12 cellular contexts compared by ENCODE assay signal in the genomic region with DNA sequence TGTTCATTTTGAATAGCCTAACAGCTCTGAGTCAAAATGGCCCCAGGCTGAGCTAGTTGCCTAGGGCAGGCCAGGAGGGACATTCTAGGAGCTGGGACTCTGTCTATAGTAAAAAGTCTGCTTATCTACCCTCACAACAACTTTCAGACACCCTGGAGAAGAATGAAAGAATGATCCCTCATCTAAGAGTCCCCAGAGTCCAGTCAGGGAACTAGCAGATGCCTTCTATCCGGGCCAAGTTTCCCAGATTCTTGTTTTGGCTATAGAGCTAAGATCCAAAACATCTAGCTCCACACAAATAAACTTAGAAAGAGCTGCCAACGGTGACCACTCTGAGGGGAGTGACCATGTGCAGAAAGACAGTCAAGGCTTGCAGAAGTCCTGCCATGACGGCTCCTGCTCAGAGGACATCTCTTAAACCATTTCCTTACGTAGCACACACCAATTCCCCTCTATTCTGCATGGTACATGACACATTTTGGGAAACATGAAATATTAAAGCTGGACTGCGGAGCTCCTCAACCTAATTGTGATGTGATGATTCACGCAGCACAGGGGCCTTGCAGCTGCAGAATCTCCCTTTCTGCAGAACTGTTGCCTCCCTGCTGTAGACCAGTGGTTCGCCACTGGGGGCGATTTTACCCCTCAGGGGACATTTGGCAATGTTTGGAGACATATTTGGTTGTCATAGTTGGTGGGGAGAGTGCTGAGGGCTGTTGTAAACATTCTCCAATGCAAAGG. TPM values are rescaled to one million over a fixed set of nuclear protein-coding genes. Genes with fewer than 3 reads are reported as not detected.
A peak's percentile ranks its signal among the peaks of the same experiment; 100 is the strongest.
DNase-seq lines count a peak whose midpoint lies in the region; ATAC-seq, FAIRE-seq and TF ChIP-seq lines count a peak whose summit lies in the region.
"Had no signal": no experiment of that assay in that cellular context is flagged by ENCODE, and none has a peak within 500 bp of the region (broad histone marks: within the 10 kb centered on the region; RNA-seq: fewer than 3 reads in every experiment).

No MANE protein-coding gene starts in this region.

- H3K27ac ChIP-seq in ACC112 (ENCODE audit: low read depth, low read length): peak overlapping the region; percentile 65
- H3K27ac ChIP-seq in H1 (ENCODE audit: low read depth, low read length): no peak overlapping the region
- H3K27ac ChIP-seq in lung (ENCODE audit: low read depth in 1 of 2, low read length in 1 of 2): peak overlapping the region in 1 of 2 donors; percentile 54
- no peak overlapping the region for H3K27ac ChIP-seq in ascending aorta
- H3K27ac ChIP-seq: BLaER1, SJSA1 had no signal

- no peak overlapping the region for H3K4me2 ChIP-seq in H1 (ENCODE audit: insufficient read depth in 1 of 2, low read depth in 2 of 2, low read length in 2 of 2)
- H3K4me2 ChIP-seq: BLaER1 had no signal

- H3K27me3 ChIP-seq in ACC112 (ENCODE audit: insufficient read depth, low read length) (no peaks in the 10 kb centered on the region), H1 (replicated peaks in 1 of 4; ENCODE audit: control insufficient read depth in 3 of 4, extremely low read depth in 1 of 4, insufficient read depth in 3 of 4, low read length in 3 of 4) (no peaks in the 10 kb centered on the region), lung (ENCODE audit: control insufficient read depth, insufficient read depth) (no peaks in the 10 kb centered on the region), ascending aorta (no peaks in the 10 kb centered on the region)
- H3K27me3 ChIP-seq: BLaER1, SJSA1 had no signal

- no peak for TF ChIP-seq EP300 in H1 (IDR thresholded peaks at IDR 0.05; ENCODE audit: borderline replicate concordance in 1 of 2, low read depth in 2 of 2, low read length in 2 of 2)

- H2BK15ac ChIP-seq in H1 (ENCODE audit: low read length): no peak overlapping the region

- H2AK5ac ChIP-seq in H1 (ENCODE audit: low read depth, low read length): no peak overlapping the region

- no peak overlapping the region for H3K14ac ChIP-seq in H1 (ENCODE audit: insufficient read length)

- H2AFZ ChIP-seq in ACC112 (ENCODE audit: low read length, unreplicated experiment) (peak overlapping the region; percentile 85), H1 (ENCODE audit: low read length) (no peak overlapping the region)

- H3K9me3 ChIP-seq in H1 (ENCODE audit: insufficient read depth in 2 of 2, low read depth in 1 of 2, low read length in 1 of 2) (no peaks in the 10 kb centered on the region; a peak in 1 of 4 replicates), lung (ENCODE audit: control insufficient read depth in 2 of 2, insufficient read depth in 1 of 2, low read length in 1 of 2) (peaks cover 0 to 3% of the 10 kb centered on the region in 2 donors), ascending aorta (no peaks in the 10 kb centered on the region)
- H3K9me3 ChIP-seq: BLaER1, SJSA1 had no signal

- H3K4me1 ChIP-seq in ACC112 (ENCODE audit: control insufficient read depth, insufficient read depth, low read length, unreplicated experiment) (peaks cover 47% of the 10 kb centered on the region), H1 (replicated peaks in 1 of 4; ENCODE audit: control insufficient read depth in 3 of 4, insufficient read depth in 4 of 4, low read length in 3 of 4) (peaks cover 0 to 2% (median 0%) of the 10 kb centered on the region in 4 experiments; a peak in 1 of 7 replicates), lung (ENCODE audit: control insufficient read depth in 2 of 2, insufficient read depth in 2 of 2, low read length in 2 of 2) (peaks cover 0 to 15% of the 10 kb centered on the region in 2 donors), ascending aorta (no peaks in the 10 kb centered on the region)
- H3K4me1 ChIP-seq: BLaER1, SJSA1 had no signal

- intact Hi-C loops in ascending aorta (cut with DNase I): no loop called here

- H3K56ac ChIP-seq in H1 (replicated peaks; ENCODE audit: insufficient read length, low read depth, low read length): no peak overlapping the region

- 83% methylated on average over 8 of the region's 8 CpGs; no CpG with 5 or more reads in 1 of the 2 experiments for WGBS in H1 (ENCODE audit: extremely low coverage in 1 of 2, insufficient coverage in 1 of 2, insufficient read length in 1 of 2, insufficient replicate concordance in 2 of 2, low coverage in 1 of 2, low lambda C conversion rate in 2 of 2, missing lambda C conversion rate in 1 of 2), 2 experiments
- WGBS in lung, 2 donors: 72 to 81% methylated on average over 8 of the region's 8 CpGs

- H2BK12ac ChIP-seq in H1 (ENCODE audit: low read depth, low read length): no peak overlapping the region

- H4K91ac ChIP-seq in H1 (replicated peaks; ENCODE audit: insufficient read length, low read length): no peak overlapping the region

- FAIRE-seq in H1 (lab: Jason Lieb, UNC): no peak

- TF ChIP-seq CTCF in H1 (IDR thresholded peaks at IDR 0.05; ENCODE audit: control extremely low read depth in 1 of 3, insufficient read depth in 1 of 3, low read depth in 1 of 3, low read length in 3 of 3): peak; percentile 11 to 37 (median 32); a peak in 3 of 4 replicates
- TF ChIP-seq CTCF in lung (IDR thresholded peaks at IDR 0.05; ENCODE audit: control extremely low read depth, extremely low read depth): no peak
- no peak for TF ChIP-seq CTCF in ascending aorta (IDR thresholded peaks at IDR 0.05)

- H4K5ac ChIP-seq in H1 (ENCODE audit: insufficient read length, low read depth, low read length): no peak overlapping the region

- no peak overlapping the region for H3K4ac ChIP-seq in H1 (replicated peaks; ENCODE audit: insufficient read length, low read depth, low read length)

- POLR2A ChIA-PET in H1 (lab: Charles Lee; ENCODE audit: partially characterized antibody): interaction anchor here (1.2 kb wide), 1 partner anchor 10 kb away, joined by 3 read pairs; no protein-coding TSS in a partner anchor

- no peak overlapping the region for H2BK20ac ChIP-seq in H1 (ENCODE audit: low read length)

- H3K36me3 ChIP-seq in ACC112 (ENCODE audit: insufficient read depth, low read length) (no peaks in the 10 kb centered on the region), H1 (ENCODE audit: control insufficient read depth in 2 of 4, insufficient read depth in 4 of 4, low read length in 3 of 4) (peaks cover 0 to 8% (median 0%) of the 10 kb centered on the region in 4 experiments; a peak in 1 of 8 replicates), lung (ENCODE audit: control insufficient read depth in 2 of 2, insufficient read depth in 2 of 2, low read length in 2 of 2) (peaks cover 0 to 1% of the 10 kb centered on the region in 2 donors), ascending aorta (no peaks in the 10 kb centered on the region)
- H3K36me3 ChIP-seq: BLaER1, SJSA1 had no signal

- no peak for TF ChIP-seq POLR2A in H1 (IDR thresholded peaks at IDR 0.05; ENCODE audit: control extremely low read depth in 1 of 2, low read depth in 2 of 2, low read length in 2 of 2)

- H3K4me3 ChIP-seq in ACC112 (ENCODE audit: low read depth, low read length) (peak overlapping the region; percentile 3; the same call in 1 of the 2 replicates), H1 (ENCODE audit: extremely low read depth in 1 of 4, insufficient read depth in 2 of 4, low read depth in 3 of 4, low read length in 4 of 4) (no peak overlapping the region), lung (no peak overlapping the region), ascending aorta (no peak overlapping the region)
- H3K4me3 ChIP-seq: BLaER1, SJSA1 had no signal

- TF ChIP-seq RAD21 in H1 (IDR thresholded peaks at IDR 0.05 in 1 of 2, conservative IDR thresholded peaks at IDR 0.05 in 1 of 2; ENCODE audit: low read depth in 2 of 2, low read length in 2 of 2): peak in 1 of 2 experiments; percentile 11; a peak in 1 of 4 replicates

- no peak overlapping the region for H2BK5ac ChIP-seq in H1 (ENCODE audit: low read depth, low read length)

- peak; percentile 7 for ATAC-seq in lung (ENCODE audit: insufficient read depth, low FRiP score)
- no peak for ATAC-seq in GM21825 (IDR thresholded peaks at IDR 0.05; ENCODE audit: unreplicated experiment)

- no peak overlapping the region for H4K8ac ChIP-seq in H1 (ENCODE audit: extremely low read depth, insufficient read depth, low read length)

- no peaks in the 10 kb centered on the region for H3K79me1 ChIP-seq in H1 (ENCODE audit: low read depth, low read length)

- no peaks in the 10 kb centered on the region for H3K79me2 ChIP-seq in ACC112 (ENCODE audit: control insufficient read depth, insufficient read depth, low read length, unreplicated experiment)
- H3K79me2 ChIP-seq in H1 (ENCODE audit: control insufficient read depth in 1 of 2, insufficient read depth in 2 of 2, low read length in 2 of 2): no peaks in the 10 kb centered on the region

- H3K18ac ChIP-seq in H1 (ENCODE audit: extremely low read depth, low read length): no peak overlapping the region

- no peak overlapping the region for H2BK120ac ChIP-seq in H1 (replicated peaks; ENCODE audit: low read depth, low read length)

- CTCF ChIA-PET in H1 (lab: Charles Lee; ENCODE audit: partially characterized antibody): interaction anchor here (0.6 to 2.9 kb wide), 17 partner anchors 8 to 774 kb away, joined by 3 to 8 read pairs (median 3); no protein-coding TSS in a partner anchor

- no peaks in the 10 kb centered on the region for H4K20me1 ChIP-seq in H1 (replicated peaks in 1 of 2; ENCODE audit: control insufficient read depth in 1 of 2, insufficient read depth in 2 of 2, low read length in 2 of 2)
- H4K20me1 ChIP-seq: BLaER1 had no signal

- DNase-seq in LHCN-M2 (ENCODE audit: low read depth) (peak; percentile 18), H1 (ENCODE audit: low read depth in 1 of 2, low spot score in 2 of 2) (no peak), lung (ENCODE audit: low spot score) (no peak), ascending aorta (ENCODE audit: low spot score in 2 of 2) (no peak), SW 1271 (lab: John Stamatoyannopoulos, UW) (no peak)
- no peak for DNase-seq in activated T-cell treated with anti-CD3 and anti-CD28 coated beads, Interleukin-2, amount 50 U/mL, for 48 hours
- DNase-seq: activated CD4-positive, alpha-beta T cell treated with anti-CD3 and anti-CD28 coated beads, Interleukin-2, amount 10 ng/mL, durations not matched to agents 24 days and 14 days; retina had no signal

- no peaks in the 10 kb centered on the region for H3K23me2 ChIP-seq in H1 (ENCODE audit: low read depth, low read length)

- no peak overlapping the region for H3K9ac ChIP-seq in H1 (replicated peaks in 1 of 4; ENCODE audit: extremely low read depth in 1 of 4, low read depth in 3 of 4, low read length in 3 of 4)
- H3K9ac ChIP-seq: BLaER1 had no signal

- H3K23ac ChIP-seq in H1 (ENCODE audit: insufficient read length): no peak overlapping the region

RNA-seq across cellular contexts. Expression of gene FAM20A, which starts 24.2 kb away (rescaled TPM):
- total RNA-seq in LHCN-M2 (2014; rRNA removed) (not detected in 2 replicates), lung (10 to 100 TPM; 69.7 to 86.1 TPM), ascending aorta (60.0 TPM)
- polyA plus RNA-seq in LHCN-M2 (2012): 0.05 TPM
- total RNA-seq in H1 (2021; fragmentation: NEBNext Ultra II Directional; extraction: Animal tissue kit (Norgen Biotek cat#: 25700)): 3.5 and 3.6 TPM in 2 replicates
- polyA plus RNA-seq in H1 (2011; rRNA removed) (11.9 and 13.8 TPM in 2 replicates), lung (100 to 1,000 TPM in 1 of 2 donors, 10 to 100 TPM in 1; 72.0 to 101 TPM)
- 13.6 TPM for polyA plus RNA-seq in H1 (2011; cell fraction: cytosol; rRNA removed)
- polyA plus RNA-seq in H1 (2011; cell fraction: nucleus; rRNA removed): 49.4 TPM
- polyA plus RNA-seq in H1 (2012, experiment 1 of 2): 9.6 to 13.6 TPM (median 12.0 TPM) in 4 replicates
- polyA plus RNA-seq in H1 (2012, experiment 2 of 2): 4.5 TPM
- 1.1 TPM for polyA plus RNA-seq in H1 (2013, experiment 1 of 2)
- polyA plus RNA-seq in H1 (2013, experiment 2 of 2): 0.57 TPM
- polyA minus RNA-seq in H1 (2011; rRNA and poly(A)+ RNA removed): 15.2 TPM in 2 replicates
- polyA minus RNA-seq in H1 (2011; cell fraction: cytosol; rRNA and poly(A)+ RNA removed): 7.3 TPM
- polyA minus RNA-seq in H1 (2011; cell fraction: nucleus; rRNA and poly(A)+ RNA removed): 19.7 TPM
- total RNA-seq: activated CD4-positive, alpha-beta T cell treated with anti-CD3 and anti-CD28 coated beads, Interleukin-2, amount 10 ng/mL, durations not matched to agents 24 days and 14 days; SJSA1 had no signal

Comparison
In these comparisons a context has a peak if more than half of its experiments do, and no peak if none do; other contexts are left out.
1. CTCF ChIP-seq: peak in H1 (3 of 3); none in lung (single experiment) and ascending aorta (0 of 3).
2. RNA of gene FAM20A, which starts 24.2 kb away (total RNA-seq): 69.7 to 86.1 TPM in lung and 60.0 TPM in ascending aorta (single experiment); 3.5 to 3.6 TPM in H1 and not detected in LHCN-M2; every median in the first group is over 10 times any median in the second.